ENCODE assay signal across 23 cellular contexts in the genomic region with DNA sequence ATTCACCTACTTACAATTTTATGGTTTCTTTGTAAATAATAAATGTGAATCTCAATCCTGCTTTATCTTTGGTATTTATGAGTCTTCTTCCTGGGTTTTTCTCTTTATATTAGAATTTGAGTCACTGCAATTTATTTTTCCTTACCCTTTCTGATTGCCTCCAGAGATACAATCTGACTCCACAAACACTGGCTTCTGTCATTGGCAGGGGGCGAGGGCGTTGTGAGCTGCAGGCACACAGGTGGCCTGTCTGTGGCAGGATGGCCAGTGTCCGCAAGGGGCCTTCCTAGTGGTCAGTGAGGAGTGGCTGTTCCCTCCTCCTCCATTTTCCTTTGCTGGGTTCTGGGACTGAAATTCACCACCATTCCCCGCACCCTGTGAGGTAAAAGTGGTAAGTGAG. TPM values are rescaled to one million over a fixed set of nuclear protein-coding genes. Genes with fewer than 3 reads are reported as not detected.
"Had no signal": no experiment of that assay in that cellular context is flagged by ENCODE, and none has a peak within 500 bp of the region (broad histone marks: within the 10 kb centered on the region; RNA-seq: fewer than 3 reads in every experiment).

No MANE protein-coding gene starts in this region.

- H3K4me1 ChIP-seq: foreskin keratinocyte had no signal

- ATAC-seq: activated CD4-positive, alpha-beta T cell treated with anti-CD3 and anti-CD28 coated beads for 36 hours; activated CD8-positive, alpha-beta memory T cell treated with anti-CD3 and anti-CD28 coated beads, Interleukin-2, amount 10 ng/mL, durations not matched to agents 7 days and 5 days; activated T-helper 17 cell treated with anti-CD3 and anti-CD28 coated beads, Interleukin-2, amount 50 U/mL, for 72 hours; foreskin keratinocyte; lower lobe of right lung; natural killer cell treated with Interleukin-12 subunit alpha and Interleukin-12 subunit beta and Interleukin-15 and Interleukin-18, amount 100 ng/mL, for 72 hours; right cardiac atrium; stimulated activated effector memory CD8-positive, alpha-beta T cell treated with anti-CD3 and anti-CD28 coated beads, Interleukin-12 subunit alpha, Interleukin-12 subunit beta, amount 100 ng/mL, for 72 hours; WTC11 had no signal

- H3K9me3 ChIP-seq: lower lobe of right lung, stomach, testis had no signal

- H3K4me3 ChIP-seq: cardiac muscle cell, dorsolateral prefrontal cortex, lower lobe of right lung, stomach, testis had no signal

- H3K27ac ChIP-seq: epithelial cell of prostate, foreskin keratinocyte, lower lobe of right lung, testis had no signal

- H3K27me3 ChIP-seq: cardiac muscle cell, foreskin keratinocyte, testis had no signal

- DNase-seq: activated CD4-positive, alpha-beta memory T cell treated with anti-CD3 and anti-CD28 coated beads for 36 hours; activated CD4-positive, alpha-beta T cell treated with anti-CD3 and anti-CD28 coated beads for 36 hours; activated CD8-positive, alpha-beta memory T cell treated with anti-CD3 and anti-CD28 coated beads, Interleukin-2, amount 10 ng/mL, durations not matched to agents 7 days and 5 days; activated naive CD4-positive, alpha-beta T cell; activated naive CD8-positive, alpha-beta T cell treated with anti-CD3 and anti-CD28 coated beads for 36 hours; amniotic stem cell; dorsolateral prefrontal cortex; foreskin keratinocyte; hypothalamus; lower lobe of right lung; right cardiac atrium; small intestine; stimulated activated CD4-positive, alpha-beta T cell treated with anti-CD3 and anti-CD28 coated beads, Interleukin-4, amount 100 ng/mL, for 24 hours; stomach; testis had no signal

- FAIRE-seq: keratinocyte, small intestine, TTC549 had no signal

RNA-seq across cellular contexts. Expression of a gene that starts 2.0 kb away (rescaled TPM):
- total RNA-seq: activated CD4-positive, alpha-beta memory T cell treated with anti-CD3 and anti-CD28 coated beads for 36 hours; activated CD4-positive, alpha-beta T cell treated with anti-CD3 and anti-CD28 coated beads for 36 hours; activated CD8-positive, alpha-beta memory T cell treated with anti-CD3 and anti-CD28 coated beads, Interleukin-2, amount 10 ng/mL, durations not matched to agents 7 days and 5 days had no signal

RNA-seq across cellular contexts. Expression of a gene that starts 36.6 kb away (rescaled TPM):
- total RNA-seq: activated CD4-positive, alpha-beta memory T cell treated with anti-CD3 and anti-CD28 coated beads for 36 hours; activated CD4-positive, alpha-beta T cell treated with anti-CD3 and anti-CD28 coated beads for 36 hours; activated CD8-positive, alpha-beta memory T cell treated with anti-CD3 and anti-CD28 coated beads, Interleukin-2, amount 10 ng/mL, durations not matched to agents 7 days and 5 days; activated naive CD8-positive, alpha-beta T cell treated with anti-CD3 and anti-CD28 coated beads for 36 hours; activated T-helper 17 cell treated with anti-CD3 and anti-CD28 coated beads, Interleukin-2, amount 50 U/mL, for 72 hours; natural killer cell treated with Interleukin-12 subunit alpha and Interleukin-12 subunit beta and Interleukin-15 and Interleukin-18, amount 100 ng/mL, for 72 hours had no signal
